Comparison of ENCODE assay signal across 16 cellular contexts in genomic region chr18:14097761-14098160, GRCh38. TPM values are rescaled to one million over a fixed set of nuclear protein-coding genes. Genes with fewer than 3 reads are reported as not detected.
A peak's percentile ranks its signal among the peaks of the same experiment; 100 is the strongest.
DNase-seq lines count a peak whose midpoint lies in the region; ATAC-seq and TF ChIP-seq lines count a peak whose summit lies in the region.
"Had no signal": no experiment of that assay in that cellular context is flagged by ENCODE, and none has a peak within 500 bp of the region (broad histone marks: within the 10 kb centered on the region; RNA-seq: fewer than 3 reads in every experiment).

No MANE protein-coding gene starts in this region.

- H3K36me3 ChIP-seq in aorta (ENCODE audit: control insufficient read depth in 1 of 2, insufficient read depth in 2 of 2, low read length in 1 of 2), result no peaks in the 10 kb centered on the region
- H3K36me3 ChIP-seq: HAP-1 had no signal

- no peak for DNase-seq in activated CD8-positive, alpha-beta T cell treated with anti-CD3 and anti-CD28 coated beads for 36 hours
- no peak for DNase-seq in activated CD8-positive, alpha-beta T cell treated with anti-CD3 and anti-CD28 coated beads, Interleukin-2, amount 10 ng/mL, durations not matched to agents 7 days and 5 days
- DNase-seq in activated naive CD4-positive, alpha-beta T cell treated with anti-CD3 and anti-CD28 coated beads, Interleukin-2, amount 50 U/mL, for 72 hours (ENCODE audit: low spot score in 2 of 2), result no peak
- DNase-seq in activated naive CD4-positive, alpha-beta T cell (lab: John Stamatoyannopoulos, UW), result no peak
- DNase-seq in fibroblast of mammary gland (ENCODE audit: low read depth) (peak; percentile 13), aorta (no peak)
- DNase-seq: 8988T; CD4-positive, alpha-beta memory T cell; DMS153; DMS79; GDM1; GM23248 had no signal

- no peak overlapping the region for H3K4me3 Mint-ChIP-seq in activated CD8-positive, alpha-beta T cell treated with anti-CD3 and anti-CD28 coated beads for 36 hours
- H3K4me3 Mint-ChIP-seq in activated CD8-positive, alpha-beta T cell treated with anti-CD3 and anti-CD28 coated beads, Interleukin-2, amount 10 ng/mL, durations not matched to agents 7 days and 5 days, result no peak overlapping the region
- H3K4me3 Mint-ChIP-seq: CD14-positive monocyte; CD4-positive, alpha-beta memory T cell had no signal

- peak; percentile 46 for ATAC-seq in activated CD8-positive, alpha-beta T cell treated with anti-CD3 and anti-CD28 coated beads for 36 hours
- ATAC-seq in activated CD8-positive, alpha-beta T cell treated with anti-CD3 and anti-CD28 coated beads, Interleukin-2, amount 10 ng/mL, durations not matched to agents 7 days and 5 days, result no peak
- ATAC-seq in activated naive CD4-positive, alpha-beta T cell treated with anti-CD3 and anti-CD28 coated beads, Interleukin-2, amount 50 U/mL, for 72 hours, result peak; percentile 44 to 75
- peak; percentile 19 for ATAC-seq in aorta (ENCODE audit: low FRiP score)
- ATAC-seq in HG03460 (IDR thresholded peaks at IDR 0.05; ENCODE audit: unreplicated experiment), result no peak

- peaks cover 36% of the 10 kb centered on the region for H3K4me1 Mint-ChIP-seq in activated CD8-positive, alpha-beta T cell treated with anti-CD3 and anti-CD28 coated beads for 36 hours (ENCODE audit: low read depth)
- peaks cover 26% of the 10 kb centered on the region for H3K4me1 Mint-ChIP-seq in activated CD8-positive, alpha-beta T cell treated with anti-CD3 and anti-CD28 coated beads, Interleukin-2, amount 10 ng/mL, durations not matched to agents 7 days and 5 days (ENCODE audit: low read depth)
- H3K4me1 Mint-ChIP-seq: CD14-positive monocyte had no signal

- H3K27me3 Mint-ChIP-seq in activated CD8-positive, alpha-beta T cell treated with anti-CD3 and anti-CD28 coated beads for 36 hours, result no peaks in the 10 kb centered on the region
- H3K27me3 Mint-ChIP-seq in activated CD8-positive, alpha-beta T cell treated with anti-CD3 and anti-CD28 coated beads, Interleukin-2, amount 10 ng/mL, durations not matched to agents 7 days and 5 days (ENCODE audit: low read depth), result no peaks in the 10 kb centered on the region
- H3K27me3 Mint-ChIP-seq: CD4-positive, alpha-beta memory T cell had no signal

- intact Hi-C loops in activated CD8-positive, alpha-beta T cell treated with anti-CD3 and anti-CD28 coated beads for 36 hours (cut with micrococcal nuclease), result no loop called here
- intact Hi-C loops in aorta (cut with DNase I), result no loop called here

- no peak for TF ChIP-seq CTCF in activated CD8-positive, alpha-beta T cell treated with anti-CD3 and anti-CD28 coated beads for 36 hours (IDR thresholded peaks at IDR 0.05)
- no peak for TF ChIP-seq CTCF in fibroblast of mammary gland (conservative IDR thresholded peaks at IDR 0.05; ENCODE audit: control insufficient read depth, insufficient read depth, low read depth, low read length)

- POLR2A ChIA-PET in activated CD8-positive, alpha-beta T cell treated with anti-CD3 and anti-CD28 coated beads for 36 hours (lab: Charles Lee), result no interaction called here
- POLR2A ChIA-PET in activated CD8-positive, alpha-beta T cell treated with anti-CD3 and anti-CD28 coated beads, Interleukin-2, amount 10 ng/mL, durations not matched to agents 7 days and 5 days (lab: Charles Lee), result no interaction called here

- no peak overlapping the region for H3K4me3 ChIP-seq in fibroblast of mammary gland (ENCODE audit: control insufficient read depth, low read depth, low read length)
- no peak overlapping the region for H3K4me3 ChIP-seq in aorta (ENCODE audit: low read length in 2 of 2)
- H3K4me3 ChIP-seq: BLaER1, GM23248, HAP-1 had no signal

- peaks cover 8% of the 10 kb centered on the region for H3K9me3 Mint-ChIP-seq in activated CD8-positive, alpha-beta T cell treated with anti-CD3 and anti-CD28 coated beads for 36 hours
- H3K9me3 Mint-ChIP-seq in activated CD8-positive, alpha-beta T cell treated with anti-CD3 and anti-CD28 coated beads, Interleukin-2, amount 10 ng/mL, durations not matched to agents 7 days and 5 days (ENCODE audit: insufficient read depth), result peaks cover 26% of the 10 kb centered on the region
- H3K9me3 Mint-ChIP-seq in activated naive CD4-positive, alpha-beta T cell treated with anti-CD3 and anti-CD28 coated beads, Interleukin-2, amount 50 U/mL, for 72 hours, result peaks cover 0 to under 1% of the 10 kb centered on the region in 2 donors

- no peak overlapping the region for H3K27ac ChIP-seq in aorta (ENCODE audit: low read depth in 1 of 2, low read length in 2 of 2)
- H3K27ac ChIP-seq: BLaER1, GM23248 had no signal

- CTCF ChIA-PET in activated CD8-positive, alpha-beta T cell treated with anti-CD3 and anti-CD28 coated beads for 36 hours (lab: Charles Lee), result interaction anchor here (2.8 kb wide), 1 partner anchor 11 kb away, joined by 15 read pairs; no protein-coding TSS in a partner anchor
- CTCF ChIA-PET in activated CD8-positive, alpha-beta T cell treated with anti-CD3 and anti-CD28 coated beads, Interleukin-2, amount 10 ng/mL, durations not matched to agents 7 days and 5 days (lab: Charles Lee), result no interaction called here

- H3K9me3 ChIP-seq in aorta (ENCODE audit: control insufficient read depth, low read length), result no peaks in the 10 kb centered on the region
- H3K9me3 ChIP-seq: HAP-1 had no signal

- H3K4me1 ChIP-seq in aorta (ENCODE audit: control insufficient read depth in 1 of 2, insufficient read depth in 2 of 2, low read length in 2 of 2), result no peaks in the 10 kb centered on the region
- H3K4me1 ChIP-seq: BLaER1 had no signal

- H3K27ac Mint-ChIP-seq in activated CD8-positive, alpha-beta T cell treated with anti-CD3 and anti-CD28 coated beads for 36 hours, result no peak overlapping the region
- no peak overlapping the region for H3K27ac Mint-ChIP-seq in activated CD8-positive, alpha-beta T cell treated with anti-CD3 and anti-CD28 coated beads, Interleukin-2, amount 10 ng/mL, durations not matched to agents 7 days and 5 days
- no peak overlapping the region for H3K27ac Mint-ChIP-seq in activated naive CD4-positive, alpha-beta T cell treated with anti-CD3 and anti-CD28 coated beads, Interleukin-2, amount 50 U/mL, for 72 hours
- H3K27ac Mint-ChIP-seq: CD14-positive monocyte; CD4-positive, alpha-beta memory T cell had no signal

- H3K36me3 Mint-ChIP-seq in activated CD8-positive, alpha-beta T cell treated with anti-CD3 and anti-CD28 coated beads for 36 hours (ENCODE audit: low read depth), result peaks cover 35% of the 10 kb centered on the region
- peaks cover 48% of the 10 kb centered on the region for H3K36me3 Mint-ChIP-seq in activated CD8-positive, alpha-beta T cell treated with anti-CD3 and anti-CD28 coated beads, Interleukin-2, amount 10 ng/mL, durations not matched to agents 7 days and 5 days (ENCODE audit: low read depth)
- H3K36me3 Mint-ChIP-seq in activated naive CD4-positive, alpha-beta T cell treated with anti-CD3 and anti-CD28 coated beads, Interleukin-2, amount 50 U/mL, for 72 hours, result peaks cover 7 to 9% of the 10 kb centered on the region in 2 donors

- H3K27me3 ChIP-seq in aorta (ENCODE audit: control insufficient read depth in 1 of 2, insufficient read depth in 2 of 2, low read length in 1 of 2), result no peaks in the 10 kb centered on the region
- H3K27me3 ChIP-seq: BLaER1 had no signal

- 96 to 98% methylated on average over 2 of the region's 2 CpGs for WGBS in aorta, 2 donors

RNA-seq across cellular contexts. Expression of gene ZNF519, which starts 34.5 kb away (rescaled TPM):
- 10 to 100 TPM; 14.9 to 17.7 TPM for total RNA-seq in activated CD8-positive, alpha-beta T cell treated with anti-CD3 and anti-CD28 coated beads for 36 hours
- total RNA-seq in activated CD8-positive, alpha-beta T cell treated with anti-CD3 and anti-CD28 coated beads, Interleukin-2, amount 10 ng/mL, durations not matched to agents 7 days and 5 days, result 10 to 100 TPM; 16.2 to 17.1 TPM
- total RNA-seq in activated naive CD4-positive, alpha-beta T cell treated with anti-CD3 and anti-CD28 coated beads, Interleukin-2, amount 50 U/mL, for 72 hours, result 10 to 100 TPM; 22.3 to 28.5 TPM
- 1 to 10 TPM; 6.1 to 10.0 TPM for total RNA-seq in aorta
- polyA plus RNA-seq in aorta, result 1 to 10 TPM; 2.6 to 3.6 TPM

Comparison
In these comparisons a context has a peak if more than half of its experiments do, and no peak if none do; other contexts are left out.
1. ATAC-seq: peak in activated CD8-positive, alpha-beta T cell treated with anti-CD3 and anti-CD28 coated beads for 36 hours (single experiment), activated naive CD4-positive, alpha-beta T cell treated with anti-CD3 and anti-CD28 coated beads, Interleukin-2, amount 50 U/mL, for 72 hours (2 of 2) and aorta (single experiment); none in activated CD8-positive, alpha-beta T cell treated with anti-CD3 and anti-CD28 coated beads, Interleukin-2, amount 10 ng/mL, durations not matched to agents 7 days and 5 days (single experiment) and HG03460 (single experiment).